Comparison of ENCODE assay signal across 8 cellular contexts in genomic region chr13:50348402-50348801, GRCh38.
"Had no signal": no experiment of that assay in that cellular context is flagged by ENCODE, and none has a peak within 500 bp of the region (broad histone marks: within the 10 kb centered on the region; RNA-seq: fewer than 3 reads in every experiment).

No MANE protein-coding gene starts in this region.

- H3K9me3 ChIP-seq: HAP-1 had no signal

- H3K36me3 ChIP-seq: HAP-1 had no signal

- DNase-seq: GM23248, GOT3, H7, HFFc6, IMR-90 had no signal

- H3K4me3 ChIP-seq: GM23248, HAP-1, K562 had no signal

- ATAC-seq: HCT116, K562 had no signal

- H3K4me1 ChIP-seq: HAP-1 had no signal

- H3K27ac Mint-ChIP-seq: HFFc6 had no signal

- H3K4me3 Mint-ChIP-seq: HFFc6 had no signal

- H3K27ac ChIP-seq: GM23248 had no signal

- H3K9me3 Mint-ChIP-seq: HFFc6 had no signal
